In genomic region chr21:43651926-43652325, GRCh38 we compare ENCODE assay signal across 1 cellular context. TPM values are rescaled to one million over a fixed set of nuclear protein-coding genes. Genes with fewer than 3 reads are reported as not detected.
"Had no signal": no experiment of that assay in that cellular context is flagged by ENCODE, and none has a peak within 500 bp of the region (broad histone marks: within the 10 kb centered on the region; RNA-seq: fewer than 3 reads in every experiment).

No MANE protein-coding gene starts in this region.

RNA-seq across cellular contexts. Expression of gene HSF2BP, which starts 7.4 kb away (rescaled TPM):
- total RNA-seq: left ventricle myocardium superior had no signal
